ENCODE assay signal across 8 cellular contexts in genomic region chr1:120141865-120142264, GRCh38. TPM values are rescaled to one million over a fixed set of nuclear protein-coding genes. Genes with fewer than 3 reads are reported as not detected.
A peak's percentile ranks its signal among the peaks of the same experiment; 100 is the strongest.
DNase-seq lines count a peak whose midpoint lies in the region; ATAC-seq, FAIRE-seq and TF ChIP-seq lines count a peak whose summit lies in the region.
"Not testable (repeated sequence)": the region's sequence is repeated elsewhere in the genome, so short reads cannot be mapped to it uniquely, and the experiment has no call there.

No MANE protein-coding gene starts in this region.

- not testable (repeated sequence) for ATAC-seq in GM12878
- peak; percentile 73 for ATAC-seq in left ventricle myocardium superior
- peak; percentile 24 for ATAC-seq in naive thymus-derived CD4-positive, alpha-beta T cell
- peak; percentile 38 for ATAC-seq in stimulated activated effector memory CD8-positive, alpha-beta T cell treated with anti-CD3 and anti-CD28 coated beads, Interleukin-12 subunit alpha, Interleukin-12 subunit beta, amount 100 ng/mL, for 72 hours

- not testable (repeated sequence) for TF ChIP-seq POLR2A in GM12892 (IDR thresholded peaks at IDR 0.05; ENCODE audit: low read depth, low read length); GM12878 (IDR thresholded peaks at IDR 0.05; ENCODE audit: low read depth, low read length)

- H3K4me3 ChIP-seq in BLaER1; OCI-LY1 (ENCODE audit: low read depth, low read length, poor library complexity, severe bottlenecking); GM12878; naive thymus-derived CD4-positive, alpha-beta T cell (ENCODE audit: low read length): not testable (repeated sequence)

- peak overlapping the region; percentile 28 for H3K4me3 Mint-ChIP-seq in activated CD4-positive, alpha-beta memory T cell treated with anti-CD3 and anti-CD28 coated beads, Interleukin-2, amount 10 ng/mL, durations not matched to agents 7 days and 5 days
- peak overlapping the region in 7 of 10 donors; percentile 17 to 75 (median 37) for H3K4me3 Mint-ChIP-seq in naive thymus-derived CD4-positive, alpha-beta T cell
- H3K4me3 Mint-ChIP-seq in stimulated activated effector memory CD8-positive, alpha-beta T cell treated with anti-CD3 and anti-CD28 coated beads, Interleukin-12 subunit alpha, Interleukin-12 subunit beta, amount 100 ng/mL, for 72 hours = peak overlapping the region; percentile 40

- not testable (repeated sequence) for H3F3A ChIP-seq in OCI-LY1 (ENCODE audit: insufficient read depth, low read length)

- FAIRE-seq in GM12892 (lab: Jason Lieb, UNC) (peak; percentile 42), GM12878 (lab: Jason Lieb, UNC) (peak; percentile 31)

- not testable (repeated sequence) for H3K9me2 ChIP-seq in OCI-LY1 (ENCODE audit: low read depth, low read length)

- H3K9me3 ChIP-seq in BLaER1; OCI-LY1 (ENCODE audit: low read length); GM12878 (replicated peaks; ENCODE audit: control insufficient read depth, insufficient read depth, low read length); naive thymus-derived CD4-positive, alpha-beta T cell (ENCODE audit: control insufficient read depth in 2 of 3, low read length in 3 of 3): not testable (repeated sequence)

- POLR2A ChIA-PET in activated CD4-positive, alpha-beta memory T cell treated with anti-CD3 and anti-CD28 coated beads, Interleukin-2, amount 10 ng/mL, durations not matched to agents 7 days and 5 days (lab: Charles Lee); GM12878 (lab: Charles Lee); naive thymus-derived CD4-positive, alpha-beta T cell (lab: Charles Lee): not testable (repeated sequence)

- H3K27me3 ChIP-seq in BLaER1; OCI-LY1 (ENCODE audit: insufficient read depth, low read length); GM12878 (replicated peaks in 1 of 2; ENCODE audit: control insufficient read depth in 2 of 2, insufficient read depth in 2 of 2, low read length in 1 of 2); naive thymus-derived CD4-positive, alpha-beta T cell (ENCODE audit: control insufficient read depth in 2 of 2, insufficient read depth in 2 of 2, low read length in 2 of 2): not testable (repeated sequence)

- not testable (repeated sequence) for TF ChIP-seq EP300 in GM12878 (IDR thresholded peaks at IDR 0.05; ENCODE audit: borderline replicate concordance in 1 of 2, control insufficient read depth in 1 of 2, low read depth in 2 of 2, low read length in 2 of 2)

- not testable (repeated sequence) for BruUV-seq in GM12878 (replicated peaks; lab: Mats Ljungman, UMichigan)

- in situ Hi-C loops in GM12878 (cut with MboI) = not testable (repeated sequence)

- CTCF ChIA-PET in activated CD4-positive, alpha-beta memory T cell treated with anti-CD3 and anti-CD28 coated beads, Interleukin-2, amount 10 ng/mL, durations not matched to agents 7 days and 5 days (lab: Charles Lee); GM12878 (lab: Yijun Ruan, JAX); naive thymus-derived CD4-positive, alpha-beta T cell (lab: Charles Lee): not testable (repeated sequence)

- intact Hi-C loops in GM12878 (cut with micrococcal nuclease; ENCODE audit: unreplicated experiment); left ventricle myocardium superior (cut with micrococcal nuclease): not testable (repeated sequence)
- intact Hi-C loops in naive thymus-derived CD4-positive, alpha-beta T cell (cut with micrococcal nuclease) = loop anchor here (5.0 to 10.0 kb wide), 4 partner anchors 175 to 335 kb away; no protein-coding TSS in a partner anchor

- SMC1A ChIA-PET in GM12878 (lab: Charles Lee; ENCODE audit: uncharacterized antibody, unreplicated experiment) = not testable (repeated sequence)

- not testable (repeated sequence) for H4K20me1 ChIP-seq in BLaER1; OCI-LY1 (ENCODE audit: insufficient read depth, low read length); GM12878 (ENCODE audit: control insufficient read depth, insufficient read depth)

- peaks cover 29% of the 10 kb centered on the region for H3K4me1 Mint-ChIP-seq in activated CD4-positive, alpha-beta memory T cell treated with anti-CD3 and anti-CD28 coated beads, Interleukin-2, amount 10 ng/mL, durations not matched to agents 7 days and 5 days
- peaks cover 14 to 26% (median 24%) of the 10 kb centered on the region in 7 donors for H3K4me1 Mint-ChIP-seq in naive thymus-derived CD4-positive, alpha-beta T cell
- H3K4me1 Mint-ChIP-seq in stimulated activated effector memory CD8-positive, alpha-beta T cell treated with anti-CD3 and anti-CD28 coated beads, Interleukin-12 subunit alpha, Interleukin-12 subunit beta, amount 100 ng/mL, for 72 hours = peaks cover 29% of the 10 kb centered on the region

- TF ChIP-seq RAD21 in GM12878 (IDR thresholded peaks at IDR 0.05; ENCODE audit: insufficient read depth, low read depth, low read length) = not testable (repeated sequence)

- peak overlapping the region; percentile 60 for H3K4me2 ChIP-seq in BLaER1
- H3K4me2 ChIP-seq in OCI-LY1 (ENCODE audit: low read length); GM12878 (ENCODE audit: control insufficient read depth, insufficient read depth): not testable (repeated sequence)

- not testable (repeated sequence) for H3K9ac ChIP-seq in BLaER1; OCI-LY1 (ENCODE audit: low read length); GM12878 (ENCODE audit: control insufficient read depth, insufficient read depth, low read length)

- H3K4me1 ChIP-seq in BLaER1 = peaks cover 25% of the 10 kb centered on the region
- H3K4me1 ChIP-seq in OCI-LY1 (ENCODE audit: insufficient read depth, low read length, severe bottlenecking) = peaks cover 20% of the 10 kb centered on the region
- not testable (repeated sequence) for H3K4me1 ChIP-seq in GM12878 (ENCODE audit: control insufficient read depth, insufficient read depth, low read length)
- peaks cover 7 to 17% of the 10 kb centered on the region in 2 donors for H3K4me1 ChIP-seq in naive thymus-derived CD4-positive, alpha-beta T cell (ENCODE audit: control insufficient read depth in 2 of 2, insufficient read depth in 2 of 2, low read length in 2 of 2)

- not testable (repeated sequence) for TF ChIP-seq CTCF in OCI-LY1 (IDR thresholded peaks at IDR 0.05; ENCODE audit: low read length); GM12878 (IDR thresholded peaks at IDR 0.05 in 2 of 3, conservative IDR thresholded peaks at IDR 0.05 in 1 of 3; ENCODE audit: control insufficient read depth in 2 of 3, extremely low read depth in 1 of 3, insufficient read depth in 1 of 3, low read depth in 3 of 3, low read length in 3 of 3)

- not testable (repeated sequence) for H3K27ac ChIP-seq in BLaER1; GM12878 (ENCODE audit: control insufficient read depth, insufficient read depth); naive thymus-derived CD4-positive, alpha-beta T cell (ENCODE audit: low read depth, low read length)
- H3K27ac ChIP-seq in OCI-LY1 (ENCODE audit: low read depth, low read length, poor library complexity, severe bottlenecking) = peak overlapping the region; percentile 55

- RAD21 ChIA-PET in GM12878 (lab: Charles Lee; ENCODE audit: unreplicated experiment) = not testable (repeated sequence)

- not testable (repeated sequence) for DNase-seq in GM12892 (ENCODE audit: insufficient read length); activated CD4-positive, alpha-beta memory T cell treated with anti-CD3 and anti-CD28 coated beads, Interleukin-2, amount 10 ng/mL, durations not matched to agents 7 days and 5 days; GM12878 (ENCODE audit: low read depth, low spot score); left ventricle myocardium superior; naive thymus-derived CD4-positive, alpha-beta T cell; stimulated activated effector memory CD8-positive, alpha-beta T cell treated with anti-CD3 and anti-CD28 coated beads, Interleukin-12 subunit alpha, Interleukin-12 subunit beta, amount 100 ng/mL, for 72 hours (ENCODE audit: low spot score in 2 of 2)

- not testable (repeated sequence) for H3K27me3 Mint-ChIP-seq in activated CD4-positive, alpha-beta memory T cell treated with anti-CD3 and anti-CD28 coated beads, Interleukin-2, amount 10 ng/mL, durations not matched to agents 7 days and 5 days; naive thymus-derived CD4-positive, alpha-beta T cell

- not testable (repeated sequence) for H3K9me3 Mint-ChIP-seq in activated CD4-positive, alpha-beta memory T cell treated with anti-CD3 and anti-CD28 coated beads, Interleukin-2, amount 10 ng/mL, durations not matched to agents 7 days and 5 days; naive thymus-derived CD4-positive, alpha-beta T cell; stimulated activated effector memory CD8-positive, alpha-beta T cell treated with anti-CD3 and anti-CD28 coated beads, Interleukin-12 subunit alpha, Interleukin-12 subunit beta, amount 100 ng/mL, for 72 hours

- peak overlapping the region; percentile 72 for H3K27ac Mint-ChIP-seq in activated CD4-positive, alpha-beta memory T cell treated with anti-CD3 and anti-CD28 coated beads, Interleukin-2, amount 10 ng/mL, durations not matched to agents 7 days and 5 days
- H3K27ac Mint-ChIP-seq in naive thymus-derived CD4-positive, alpha-beta T cell = peak overlapping the region in 4 of 9 donors; percentile 6 to 73 (median 47)
- H3K27ac Mint-ChIP-seq in stimulated activated effector memory CD8-positive, alpha-beta T cell treated with anti-CD3 and anti-CD28 coated beads, Interleukin-12 subunit alpha, Interleukin-12 subunit beta, amount 100 ng/mL, for 72 hours = not testable (repeated sequence)

- H3K36me3 ChIP-seq in BLaER1; OCI-LY1 (ENCODE audit: insufficient read depth, low read length); GM12878 (ENCODE audit: control insufficient read depth in 2 of 2, insufficient read depth in 2 of 2, low read length in 1 of 2); naive thymus-derived CD4-positive, alpha-beta T cell (ENCODE audit: control insufficient read depth in 2 of 3, insufficient read depth in 3 of 3, low read length in 3 of 3): not testable (repeated sequence)

- not testable (repeated sequence) for H3K36me3 Mint-ChIP-seq in activated CD4-positive, alpha-beta memory T cell treated with anti-CD3 and anti-CD28 coated beads, Interleukin-2, amount 10 ng/mL, durations not matched to agents 7 days and 5 days (ENCODE audit: low read depth); naive thymus-derived CD4-positive, alpha-beta T cell; stimulated activated effector memory CD8-positive, alpha-beta T cell treated with anti-CD3 and anti-CD28 coated beads, Interleukin-12 subunit alpha, Interleukin-12 subunit beta, amount 100 ng/mL, for 72 hours

- not testable (repeated sequence) for H3K79me2 ChIP-seq in OCI-LY1 (ENCODE audit: insufficient read depth, low read length); GM12878 (ENCODE audit: control insufficient read depth, insufficient read depth, low read length)

- H2AFZ ChIP-seq in OCI-LY1 (ENCODE audit: low read length); GM12878 (ENCODE audit: control insufficient read depth, low read depth, low read length): not testable (repeated sequence)

RNA-seq across cellular contexts. Expression of gene SEC22B, which starts 34.5 kb away (rescaled TPM):
- polyA plus RNA-seq in GM12892 (2012; ENCODE audit: missing spikeins) = 22.1 TPM
- total RNA-seq in activated CD4-positive, alpha-beta memory T cell treated with anti-CD3 and anti-CD28 coated beads, Interleukin-2, amount 10 ng/mL, durations not matched to agents 7 days and 5 days = 10 to 100 TPM; 23.1 TPM
- 48.9 and 55.9 TPM in 2 replicates for total RNA-seq in GM12878 (2013; cell fraction: nucleolus; rRNA removed)
- total RNA-seq in GM12878 (2014; rRNA removed) (20.4 and 25.1 TPM in 2 replicates), GM12878 (2014; rRNA removed; fragmentation: Illumina TruSeq; extraction: Trizol) (28.0 and 29.0 TPM in 2 replicates), GM12878 (2021) (21.0 and 21.7 TPM in 2 replicates), left ventricle myocardium superior (14.0 TPM)
- 15.5 TPM for polyA plus RNA-seq in GM12878 (2011; ENCODE audit: low read depth)
- polyA plus RNA-seq in GM12878 (2011; rRNA removed) (24.6 and 36.7 TPM in 2 replicates), GM12878 (2014; fragmentation: Illumina TruSeq; extraction: Trizol) (30.0 and 34.0 TPM in 2 replicates), GM12878 (2014; fragmentation: Nextera tagmentation; extraction: Ambion mirVana) (10 to 100 TPM; 27.4 to 36.7 TPM), GM12878 (2014; rRNA removed) (17.2 and 19.8 TPM in 2 replicates), GM12878 (2016; fragmentation: Nextera tagmentation; extraction: Ambion mirVana) (10 to 100 TPM; 41.2 to 41.5 TPM)
- 9.6 and 10.7 TPM in 2 replicates for polyA plus RNA-seq in GM12878 (2011; cell fraction: cytosol; rRNA removed)
- 15.8 and 15.9 TPM in 2 replicates for polyA plus RNA-seq in GM12878 (2011; cell fraction: nucleus; rRNA removed)
- polyA plus RNA-seq in GM12878 (2012) = 24.3 and 27.8 TPM in 2 replicates
- 18.8 and 23.6 TPM in 2 replicates for polyA minus RNA-seq in GM12878 (2011; rRNA and poly(A)+ RNA removed)
- polyA minus RNA-seq in GM12878 (2011; cell fraction: cytosol; rRNA and poly(A)+ RNA removed) = 6.7 and 8.1 TPM in 2 replicates
- 20.1 and 28.0 TPM in 2 replicates for polyA minus RNA-seq in GM12878 (2011; cell fraction: nucleus; rRNA and poly(A)+ RNA removed)
- 10 to 100 TPM; 28.1 to 49.6 (median 35.3) TPM for total RNA-seq in naive thymus-derived CD4-positive, alpha-beta T cell
- 10 to 100 TPM; 17.2 to 22.1 TPM for polyA plus RNA-seq in naive thymus-derived CD4-positive, alpha-beta T cell
